In genomic region chr2:66581461-66582363, GRCh38 we compare ENCODE assay signal across 12 cellular contexts.
A peak's percentile ranks its signal among the peaks of the same experiment; 100 is the strongest.
DNase-seq lines count a peak whose midpoint lies in the region; ATAC-seq and TF ChIP-seq lines count a peak whose summit lies in the region.
"Had no signal": no experiment of that assay in that cellular context is flagged by ENCODE, and none has a peak within 500 bp of the region (broad histone marks: within the 10 kb centered on the region; RNA-seq: fewer than 3 reads in every experiment).

No MANE protein-coding gene starts in this region.

- intact Hi-C loops in lower leg skin (cut with DNase I; ENCODE audit: low total_unique reads), result no loop called here

- ATAC-seq in GM23338 (peak; percentile 69), GM21528 (IDR thresholded peaks at IDR 0.05; ENCODE audit: low FRiP score, unreplicated experiment) (no peak), GM19023 (IDR thresholded peaks at IDR 0.05; ENCODE audit: unreplicated experiment) (no peak)
- no peak for ATAC-seq in activated CD4-positive, CD25-positive, alpha-beta regulatory T cell treated with anti-CD3 and anti-CD28 coated beads, Interleukin-2, amount 50 U/mL, for 24 hours
- ATAC-seq: Panc1 had no signal

- H3K4me1 ChIP-seq in GM23338 (ENCODE audit: insufficient read depth) (peaks cover 50% of the 10 kb centered on the region), stomach smooth muscle (ENCODE audit: control insufficient read depth, insufficient read depth, low read length) (peaks cover 24% of the 10 kb centered on the region)

- WGBS in lower leg skin, 2 donors, result 12 to 14% methylated on average over 46 to 50 of the region's 70 CpGs

- H3K4me3 Mint-ChIP-seq in GM23338, result no peak overlapping the region

- H3K27ac Mint-ChIP-seq in GM23338, result no peak overlapping the region

- H3K27me3 ChIP-seq in GM23338 (ENCODE audit: insufficient read depth), result peaks cover 99% of the 10 kb centered on the region
- peaks cover 0 to 2% of the 10 kb centered on the region in 2 donors for H3K27me3 ChIP-seq in stomach smooth muscle (ENCODE audit: control insufficient read depth in 1 of 2, insufficient read depth in 2 of 2, low read length in 2 of 2)

- peaks cover 4% of the 10 kb centered on the region; the same call in 2 of the 3 replicates for H3K9me3 Mint-ChIP-seq in GM23338

- no peak for TF ChIP-seq CTCF in GM23338 (conservative IDR thresholded peaks at IDR 0.05; ENCODE audit: low read depth in 2 of 2)
- no peak for TF ChIP-seq CTCF in coronary artery (IDR thresholded peaks at IDR 0.05)
- TF ChIP-seq CTCF in lower leg skin (IDR thresholded peaks at IDR 0.05), result no peak

- no peaks in the 10 kb centered on the region for H3K27me3 Mint-ChIP-seq in GM23338 (ENCODE audit: insufficient read depth, low read depth, poor library complexity)

- H3K79me2 ChIP-seq in GM23338 (replicated peaks; ENCODE audit: insufficient read depth), result no peaks in the 10 kb centered on the region

- no peak overlapping the region for H3K27ac ChIP-seq in GM23338 (ENCODE audit: low read depth)
- H3K27ac ChIP-seq in coronary artery, result no peak overlapping the region
- H3K27ac ChIP-seq in stomach smooth muscle (ENCODE audit: low read length), result peak overlapping the region; percentile 100

- peaks cover 5% of the 10 kb centered on the region; the same call in 1 of the 2 replicates for H3F3A ChIP-seq in GM23338 (replicated peaks; ENCODE audit: low read depth)

- H4K20me1 ChIP-seq in GM23338 (replicated peaks; ENCODE audit: insufficient read depth), result peaks cover 11% of the 10 kb centered on the region; the same call in 1 of the 2 replicates

- no peak for TF ChIP-seq POLR2A in lower leg skin (IDR thresholded peaks at IDR 0.05)

- peaks cover 25% of the 10 kb centered on the region for H3K4me1 Mint-ChIP-seq in GM23338

- H3K9ac ChIP-seq in stomach smooth muscle (ENCODE audit: low read length in 2 of 2), result peak overlapping the region; percentile 94 to 96

- H3K9me3 ChIP-seq in stomach smooth muscle (ENCODE audit: control insufficient read depth in 2 of 2, low read length in 2 of 2), result no peaks in the 10 kb centered on the region

- H3K4me3 ChIP-seq in GM23338 (peak overlapping the region; percentile 61), coronary artery (peak overlapping the region; percentile 32), lower leg skin (ENCODE audit: low read depth, poor library complexity, severe bottlenecking) (peak overlapping the region; percentile 15), stomach smooth muscle (ENCODE audit: low read length in 2 of 2) (peak overlapping the region; percentile 71 to 84)

- H3K9me2 ChIP-seq in GM23338 (ENCODE audit: insufficient read depth), result no peaks in the 10 kb centered on the region

- peak overlapping the region; percentile 87 for H3K4me2 ChIP-seq in GM23338

- peak overlapping the region; percentile 89 for H2AFZ ChIP-seq in GM23338

- H3K36me3 Mint-ChIP-seq in GM23338 (ENCODE audit: low read depth), result no peaks in the 10 kb centered on the region

- no peaks in the 10 kb centered on the region for H3K36me3 ChIP-seq in GM23338 (ENCODE audit: insufficient read depth)
- H3K36me3 ChIP-seq in stomach smooth muscle (ENCODE audit: control insufficient read depth in 2 of 2, insufficient read depth in 2 of 2, low read length in 2 of 2), result no peaks in the 10 kb centered on the region

- DNase-seq in GM23338 (ENCODE audit: low spot score), result peak; percentile 77
- DNase-seq in coronary artery (ENCODE audit: low spot score), result no peak
- DNase-seq in lower leg skin (ENCODE audit: low spot score in 2 of 2), result no peak
- no peak for DNase-seq in NCI-H1436 treated with DMSO at 0.1 percent for 48 hours (lab: John Stamatoyannopoulos, UW)
- DNase-seq: activated CD4-positive, alpha-beta T cell treated with anti-CD3 and anti-CD28 coated beads for 4 hours; amniotic stem cell; NCI-H1105 had no signal

TF ChIP-seq in GM23338, 12 proteins besides CTCF, POLR2A, EP300 and RAD21:
- TF ChIP-seq POLR2AphosphoS5 (IDR thresholded peaks at IDR 0.05; ENCODE audit: low read depth) (no peak), EZH2 (IDR thresholded peaks at IDR 0.05; ENCODE audit: low read depth, unreplicated experiment) (peak; percentile 95)

Comparison
In these comparisons a context has a peak if more than half of its experiments do, and no peak if none do; other contexts are left out.
1. H3K4me3 ChIP-seq: peak in every context shown above with its lines; median percentile 78 in stomach smooth muscle; 61 in GM23338; 32 in coronary artery; 15 in lower leg skin.